In the genomic region with DNA sequence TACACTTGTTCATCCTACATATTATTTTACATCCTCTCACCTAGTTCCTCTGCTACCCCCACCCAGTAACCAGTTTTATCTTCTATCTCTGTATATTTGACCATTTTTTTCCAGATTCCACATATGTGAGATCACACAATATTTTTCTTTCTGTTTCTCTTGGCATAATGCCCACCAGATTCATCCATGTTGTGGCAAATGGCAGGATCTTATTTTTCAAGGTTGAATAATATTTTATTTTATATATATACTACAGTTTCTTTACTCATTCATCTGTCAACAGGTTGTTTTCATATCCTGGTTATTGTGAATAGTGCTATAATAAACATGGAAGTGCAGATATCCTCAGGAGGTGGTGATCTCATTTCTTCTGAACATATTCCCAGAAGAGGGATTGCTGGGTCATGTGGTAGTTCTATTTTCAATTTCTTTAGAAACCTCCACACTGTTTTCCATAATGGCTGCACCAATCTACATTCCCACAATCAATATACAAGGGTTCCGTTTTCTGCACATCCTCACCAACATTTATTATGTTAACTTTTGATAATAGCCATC, we compare ENCODE assay signal across 24 cellular contexts. TPM values are rescaled to one million over a fixed set of nuclear protein-coding genes. Genes with fewer than 3 reads are reported as not detected.
A peak's percentile ranks its signal among the peaks of the same experiment; 100 is the strongest.
DNase-seq lines count a peak whose midpoint lies in the region; ATAC-seq, FAIRE-seq and TF ChIP-seq lines count a peak whose summit lies in the region.
"Had no signal": no experiment of that assay in that cellular context is flagged by ENCODE, and none has a peak within 500 bp of the region (broad histone marks: within the 10 kb centered on the region; RNA-seq: fewer than 3 reads in every experiment).

No MANE protein-coding gene starts in this region.

- TF ChIP-seq EP300 in SK-N-SH (IDR thresholded peaks at IDR 0.05; ENCODE audit: borderline replicate concordance in 1 of 2, low read depth in 1 of 2, low read length in 1 of 2) = no peak

- CTCF ChIA-PET in SK-N-SH (lab: Yijun Ruan, JAX) = no interaction called here

- H3K9me3 ChIP-seq in SK-N-SH = no peaks in the 10 kb centered on the region
- H3K9me3 ChIP-seq: transverse colon had no signal

- WGBS in SK-N-SH (ENCODE audit: low lambda C conversion rate) = 100% methylated on average over 1 of the region's 1 CpG

- TF ChIP-seq RAD21 in SK-N-SH (IDR thresholded peaks at IDR 0.05; ENCODE audit: low read length) = no peak

- no peak overlapping the region for H3K9ac ChIP-seq in SK-N-SH

- H3K27me3 ChIP-seq in SK-N-SH (ENCODE audit: insufficient read depth) = no peaks in the 10 kb centered on the region
- H3K27me3 ChIP-seq: transverse colon had no signal

- H3K79me2 ChIP-seq in SK-N-SH (ENCODE audit: insufficient read depth) = peaks cover 13% of the 10 kb centered on the region; the same call in 1 of the 2 replicates

- H3K9me2 ChIP-seq in SK-N-SH = no peaks in the 10 kb centered on the region

- no peak for FAIRE-seq in D721Med (lab: Jason Lieb, UNC)
- FAIRE-seq: A204.1, small intestine had no signal

- DNase-seq in SK-N-SH (no peak), astrocyte of the hippocampus (ENCODE audit: low read depth, low spot score) (peak; percentile 27), fibroblast of villous mesenchyme (ENCODE audit: low read depth) (peak; percentile 38), stromal cell of bone marrow (ENCODE audit: low read depth) (peak; percentile 27), KG1 (lab: John Stamatoyannopoulos, UW) (no peak), COR-L47 (lab: John Stamatoyannopoulos, UW) (no peak), D721Med (ENCODE audit: insufficient read length, low spot score) (no peak)
- DNase-seq: activated CD4-positive, alpha-beta T cell treated with anti-CD3 and anti-CD28 coated beads for 1 hour; activated effector memory CD4-positive, alpha-beta T cell treated with Interleukin-2 at 50 U/mL for 16 hours; amniotic stem cell; C1 segment of cervical spinal cord; DMS 273 treated with DMSO at 0.1 percent for 48 hours; glutamatergic neuron; immature natural killer cell; MM.1S; naive thymus-derived CD4-positive, alpha-beta T cell; NCI-H748 treated with DMSO at 0.1 percent for 48 hours; posterior cingulate gyrus; small intestine; transverse colon had no signal

- no peak overlapping the region for H3K4me2 ChIP-seq in SK-N-SH

- H3K36me3 ChIP-seq in SK-N-SH (replicated peaks in 1 of 2; ENCODE audit: control insufficient read depth in 1 of 2, insufficient read depth in 2 of 2, low read length in 1 of 2) = peaks cover 0 to 4% of the 10 kb centered on the region in 2 experiments
- H3K36me3 ChIP-seq: transverse colon had no signal

- POLR2A ChIA-PET in SK-N-SH (lab: Yijun Ruan, JAX) = no interaction called here

- H3F3A ChIP-seq in SK-N-SH (replicated peaks; ENCODE audit: insufficient read depth) = peaks cover 5% of the 10 kb centered on the region

- ATAC-seq in SK-N-SH treated with all-trans-retinoic acid at 6 μM for 48 hours = no peak
- ATAC-seq: naive thymus-derived CD4-positive, alpha-beta T cell had no signal

- peak overlapping the region in 1 of 2 experiments; percentile 40; a peak in 2 of 4 replicates for H3K27ac ChIP-seq in SK-N-SH (ENCODE audit: low read depth in 2 of 2, low read length in 1 of 2)
- H3K27ac ChIP-seq: SK-N-MC, transverse colon had no signal

- H4K20me1 ChIP-seq in SK-N-SH (ENCODE audit: insufficient read depth) = no peaks in the 10 kb centered on the region

- H3K4me3 ChIP-seq in SK-N-SH (ENCODE audit: low read depth in 2 of 2, low read length in 1 of 2) (no peak overlapping the region), fibroblast of villous mesenchyme (ENCODE audit: low read depth, low read length) (no peak overlapping the region)
- H3K4me3 ChIP-seq: lung, SK-N-MC, transverse colon had no signal

- H2AFZ ChIP-seq in SK-N-SH (ENCODE audit: low read depth) = no peak overlapping the region

- no peak for TF ChIP-seq CTCF in SK-N-SH (IDR thresholded peaks at IDR 0.05)
- no peak for TF ChIP-seq CTCF in fibroblast of villous mesenchyme (IDR thresholded peaks at IDR 0.05; ENCODE audit: insufficient read depth, low read depth, low read length)
- TF ChIP-seq CTCF in D721Med (IDR thresholded peaks at IDR 0.05; ENCODE audit: insufficient read depth, missing control alignments) = no peak

- H3K4me1 ChIP-seq in SK-N-SH (ENCODE audit: control insufficient read depth in 1 of 2, insufficient read depth in 2 of 2, low read depth in 1 of 2, low read length in 1 of 2) = no peaks in the 10 kb centered on the region

TF ChIP-seq in SK-N-SH, 30 proteins besides CTCF, POLR2A, EP300 and RAD21 (continues in another document):
- TF ChIP-seq, protein P1, sequence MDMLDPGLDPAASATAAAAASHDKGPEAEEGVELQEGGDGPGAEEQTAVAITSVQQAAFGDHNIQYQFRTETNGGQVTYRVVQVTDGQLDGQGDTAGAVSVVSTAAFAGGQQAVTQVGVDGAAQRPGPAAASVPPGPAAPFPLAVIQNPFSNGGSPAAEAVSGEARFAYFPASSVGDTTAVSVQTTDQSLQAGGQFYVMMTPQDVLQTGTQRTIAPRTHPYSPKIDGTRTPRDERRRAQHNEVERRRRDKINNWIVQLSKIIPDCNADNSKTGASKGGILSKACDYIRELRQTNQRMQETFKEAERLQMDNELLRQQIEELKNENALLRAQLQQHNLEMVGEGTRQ (IDR thresholded peaks at IDR 0.05; ENCODE audit: borderline replicate concordance, low read depth, low read length) = no peak
- TF ChIP-seq MXI1 (IDR thresholded peaks at IDR 0.05; ENCODE audit: low read depth, low read length) (no peak), POLR2AphosphoS5 (IDR thresholded peaks at IDR 0.05; ENCODE audit: low read depth, low read length) (no peak), GATA2 (CRISPR knock-in tag; IDR thresholded peaks at IDR 0.05) (no peak), FOXJ3 (CRISPR knock-in tag; IDR thresholded peaks at IDR 0.05) (no peak)

TF ChIP-seq in SK-N-SH treated with all-trans-retinoic acid at 6 μM for 48 hours, 23 proteins besides CTCF, POLR2A, EP300 and RAD21:
- no peak for TF ChIP-seq ZNF8 (CRISPR knock-in tag; IDR thresholded peaks at IDR 0.05)
- no peak for TF ChIP-seq ZFP30 (CRISPR knock-in tag; IDR thresholded peaks at IDR 0.05)

RNA-seq across cellular contexts. Expression of a gene that starts 48.2 kb away (rescaled TPM):
- 1.5 and 1.6 TPM in 2 replicates for polyA plus RNA-seq in SK-N-SH (2012; rRNA removed)
- polyA plus RNA-seq in SK-N-SH (2012; cell fraction: cytosol; rRNA removed) = 1.5 and 1.7 TPM in 2 replicates
- polyA plus RNA-seq in SK-N-SH (2012; cell fraction: nucleus; rRNA removed) = 1.2 and 3.7 TPM in 2 replicates
- total RNA-seq in fibroblast of villous mesenchyme = 2.3 and 3.9 TPM in 2 replicates

RNA-seq across cellular contexts. Expression of a gene that starts 57.8 kb away (rescaled TPM):
- polyA plus RNA-seq in SK-N-SH (2012; rRNA removed) = 147 and 191 TPM in 2 replicates
- 141 and 148 TPM in 2 replicates for polyA plus RNA-seq in SK-N-SH (2012; cell fraction: cytosol; rRNA removed)
- 118 and 233 TPM in 2 replicates for polyA plus RNA-seq in SK-N-SH (2012; cell fraction: nucleus; rRNA removed)
- total RNA-seq in fibroblast of villous mesenchyme = 381 and 523 TPM in 2 replicates

Comparison
In these comparisons a context has a peak if more than half of its experiments do, and no peak if none do; other contexts are left out.
1. DNase-seq: peak in astrocyte of the hippocampus (single experiment), fibroblast of villous mesenchyme (single experiment) and stromal cell of bone marrow (single experiment); none in SK-N-SH (single experiment), KG1 (single experiment), COR-L47 (single experiment) and D721Med (single experiment).